15 cellular contexts compared by ENCODE assay signal in genomic region chr13:51590231-51590630, GRCh38. TPM values are rescaled to one million over a fixed set of nuclear protein-coding genes. Genes with fewer than 3 reads are reported as not detected.
DNase-seq lines count a peak whose midpoint lies in the region; ATAC-seq and TF ChIP-seq lines count a peak whose summit lies in the region.
"Had no signal": no experiment of that assay in that cellular context is flagged by ENCODE, and none has a peak within 500 bp of the region (broad histone marks: within the 10 kb centered on the region; RNA-seq: fewer than 3 reads in every experiment).

No MANE protein-coding gene starts in this region.

- no peaks in the 10 kb centered on the region for H3K36me3 ChIP-seq in heart left ventricle
- no peaks in the 10 kb centered on the region for H3K36me3 ChIP-seq in body of pancreas (replicated peaks in 1 of 2; ENCODE audit: insufficient read depth in 1 of 2, low read depth in 2 of 2)
- H3K36me3 ChIP-seq: MG63, right atrium auricular region had no signal

- H3K27me3 Mint-ChIP-seq in mesothelial cell of epicardium (ENCODE audit: low read depth), result peaks cover 7% of the 10 kb centered on the region
- no peaks in the 10 kb centered on the region for H3K27me3 Mint-ChIP-seq in type B pancreatic cell
- H3K27me3 Mint-ChIP-seq: naive B cell had no signal

- H3K4me3 ChIP-seq in heart left ventricle, result peak overlapping the region in 1 of 12 donors; percentile 2
- no peak overlapping the region for H3K4me3 ChIP-seq in right cardiac atrium (ENCODE audit: low read length)
- H3K4me3 ChIP-seq in body of pancreas, result no peak overlapping the region
- H3K4me3 ChIP-seq: MG63, right atrium auricular region had no signal

- H3K4me3 Mint-ChIP-seq in mesothelial cell of epicardium (no peak overlapping the region), type B pancreatic cell (peak overlapping the region; percentile 32)
- H3K4me3 Mint-ChIP-seq: naive B cell had no signal

- DNase-seq in heart left ventricle (no peak), right cardiac atrium (no peak), body of pancreas (no peak), mesothelial cell of epicardium (ENCODE audit: low spot score in 2 of 2, unreplicated experiment in 2 of 2) (no peak), type B pancreatic cell (ENCODE audit: extremely low spot score, unreplicated experiment) (no peak), DMS53 (lab: John Stamatoyannopoulos, UW) (no peak)
- DNase-seq: central memory CD4-positive, alpha-beta T cell; left colon; naive B cell; NCI-H2081; NCI-H748 treated with DMSO at 0.1 percent for 48 hours had no signal

- H3K9me3 Mint-ChIP-seq in mesothelial cell of epicardium (no peaks in the 10 kb centered on the region), type B pancreatic cell (no peaks in the 10 kb centered on the region)
- H3K9me3 Mint-ChIP-seq: naive B cell had no signal

- TF ChIP-seq CTCF in heart left ventricle (IDR thresholded peaks at IDR 0.05), result no peak
- no peak for TF ChIP-seq CTCF in body of pancreas (IDR thresholded peaks at IDR 0.05)
- no peak for TF ChIP-seq CTCF in mesothelial cell of epicardium (IDR thresholded peaks at IDR 0.05; ENCODE audit: unreplicated experiment)
- no peak for TF ChIP-seq CTCF in type B pancreatic cell (conservative IDR thresholded peaks at IDR 0.05)

- peaks cover 36% of the 10 kb centered on the region for H3K4me1 Mint-ChIP-seq in mesothelial cell of epicardium
- H3K4me1 Mint-ChIP-seq in type B pancreatic cell (ENCODE audit: unreplicated experiment), result peaks cover 57% of the 10 kb centered on the region

- H3K4me1 ChIP-seq in heart left ventricle (peaks cover 0 to 69% (median 31%) of the 10 kb centered on the region in 12 donors), right cardiac atrium (ENCODE audit: control insufficient read depth, insufficient read depth, low read length) (no peaks in the 10 kb centered on the region), body of pancreas (peaks cover 88% of the 10 kb centered on the region)

- ATAC-seq in heart left ventricle (no peak), right cardiac atrium (no peak), body of pancreas (no peak), HG02642 (IDR thresholded peaks at IDR 0.05; ENCODE audit: poor library complexity, unreplicated experiment) (no peak), HG03521 (IDR thresholded peaks at IDR 0.05; ENCODE audit: unreplicated experiment) (no peak)
- ATAC-seq: left colon had no signal

- intact Hi-C loops in heart left ventricle (cut with DNase I) (loop anchor here in 1 of 10 donors (5.0 kb wide), 1 partner anchor 42 kb away; no protein-coding TSS in a partner anchor), right cardiac atrium (cut with DNase I) (loop anchor here in 1 of 4 donors (10.0 kb wide), 1 partner anchor 135 kb away; no protein-coding TSS in a partner anchor), body of pancreas (cut with DNase I) (loop anchor here (10.0 kb wide), 1 partner anchor 55 kb away; no protein-coding TSS in a partner anchor)

- H3K27ac Mint-ChIP-seq in mesothelial cell of epicardium, result peak overlapping the region; percentile 67
- peak overlapping the region; percentile 90 for H3K27ac Mint-ChIP-seq in type B pancreatic cell
- H3K27ac Mint-ChIP-seq: naive B cell had no signal

- H3K27me3 ChIP-seq in heart left ventricle (no peaks in the 10 kb centered on the region), right cardiac atrium (ENCODE audit: control insufficient read depth, insufficient read depth) (no peaks in the 10 kb centered on the region), body of pancreas (no peaks in the 10 kb centered on the region)
- H3K27me3 ChIP-seq: MG63, right atrium auricular region had no signal

- peak overlapping the region in 10 of 12 donors; percentile 11 to 78 (median 43) for H3K27ac ChIP-seq in heart left ventricle
- no peak overlapping the region for H3K27ac ChIP-seq in right cardiac atrium (ENCODE audit: low read length)
- H3K27ac ChIP-seq in body of pancreas, result peak overlapping the region in 3 of 4 donors; percentile 73 to 83 (median 77)
- H3K27ac ChIP-seq: right atrium auricular region had no signal

- H3K36me3 Mint-ChIP-seq in mesothelial cell of epicardium (no peaks in the 10 kb centered on the region), type B pancreatic cell (no peaks in the 10 kb centered on the region)
- H3K36me3 Mint-ChIP-seq: naive B cell had no signal

- TF ChIP-seq POLR2A in heart left ventricle (IDR thresholded peaks at IDR 0.05), result no peak
- no peak for TF ChIP-seq POLR2A in body of pancreas (IDR thresholded peaks at IDR 0.05)

- no peaks in the 10 kb centered on the region for H3K9me3 ChIP-seq in heart left ventricle
- H3K9me3 ChIP-seq in right cardiac atrium (ENCODE audit: control insufficient read depth, low read length), result no peaks in the 10 kb centered on the region
- H3K9me3 ChIP-seq in body of pancreas, result no peaks in the 10 kb centered on the region
- H3K9me3 ChIP-seq: MG63, right atrium auricular region had no signal

RNA-seq across cellular contexts. Expression of gene WDFY2, which starts 6.0 kb away (rescaled TPM):
- 10 to 100 TPM in 1 of 9 donors, 1 to 10 TPM in 8; 3.9 to 12.6 (median 7.4) TPM for total RNA-seq in heart left ventricle
- polyA plus RNA-seq in heart left ventricle, result 1 to 10 TPM; 2.0 to 4.9 TPM
- 1 to 10 TPM; 4.9 to 7.9 (median 6.4) TPM for total RNA-seq in right cardiac atrium
- 2.6 TPM for polyA plus RNA-seq in right cardiac atrium
- 10 to 100 TPM; 25.7 to 31.9 TPM for total RNA-seq in body of pancreas
- 12.1 to 12.4 TPM (median 12.1 TPM) in 3 replicates for total RNA-seq in mesothelial cell of epicardium
- 17.5 and 20.3 TPM in 2 replicates for total RNA-seq in type B pancreatic cell (ENCODE audit: low replicate concordance)
